Comparison of ENCODE assay signal across 1 cellular context in the genomic region with DNA sequence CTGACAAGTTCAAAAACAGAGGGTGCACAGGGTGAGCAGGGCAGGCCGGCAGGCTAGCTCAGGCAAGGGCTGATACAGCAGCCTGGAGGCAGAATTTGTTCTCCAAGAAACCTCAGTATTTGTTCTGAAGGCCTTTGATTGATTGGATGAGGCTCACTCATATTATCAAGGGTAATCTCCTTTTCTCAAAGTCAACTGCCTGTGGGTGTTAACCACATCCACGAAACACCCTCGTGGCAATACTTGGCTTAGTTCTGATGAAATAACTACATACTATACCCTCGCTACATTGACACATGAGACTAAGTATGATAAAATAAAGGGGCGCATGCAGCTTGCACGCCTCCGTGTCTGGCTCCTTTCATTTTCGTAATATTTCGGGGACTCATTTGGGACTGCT.
TF ChIP-seq lines count a peak whose summit lies in the region.

No MANE protein-coding gene starts in this region.

TF ChIP-seq in SK-N-SH, 30 proteins besides CTCF, POLR2A, EP300 and RAD21 (continued from another document):
- TF ChIP-seq, protein P1, sequence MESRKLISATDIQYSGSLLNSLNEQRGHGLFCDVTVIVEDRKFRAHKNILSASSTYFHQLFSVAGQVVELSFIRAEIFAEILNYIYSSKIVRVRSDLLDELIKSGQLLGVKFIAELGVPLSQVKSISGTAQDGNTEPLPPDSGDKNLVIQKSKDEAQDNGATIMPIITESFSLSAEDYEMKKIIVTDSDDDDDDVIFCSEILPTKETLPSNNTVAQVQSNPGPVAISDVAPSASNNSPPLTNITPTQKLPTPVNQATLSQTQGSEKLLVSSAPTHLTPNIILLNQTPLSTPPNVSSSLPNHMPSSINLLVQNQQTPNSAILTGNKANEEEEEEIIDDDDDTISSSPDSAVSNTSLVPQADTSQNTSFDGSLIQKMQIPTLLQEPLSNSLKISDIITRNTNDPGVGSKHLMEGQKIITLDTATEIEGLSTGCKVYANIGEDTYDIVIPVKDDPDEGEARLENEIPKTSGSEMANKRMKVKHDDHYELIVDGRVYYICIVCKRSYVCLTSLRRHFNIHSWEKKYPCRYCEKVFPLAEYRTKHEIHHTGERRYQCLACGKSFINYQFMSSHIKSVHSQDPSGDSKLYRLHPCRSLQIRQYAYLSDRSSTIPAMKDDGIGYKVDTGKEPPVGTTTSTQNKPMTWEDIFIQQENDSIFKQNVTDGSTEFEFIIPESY (IDR thresholded peaks at IDR 0.05; ENCODE audit: borderline replicate concordance, low read depth): no peak
- TF ChIP-seq JUND (IDR thresholded peaks at IDR 0.05): no peak
- TF ChIP-seq, protein P2, sequence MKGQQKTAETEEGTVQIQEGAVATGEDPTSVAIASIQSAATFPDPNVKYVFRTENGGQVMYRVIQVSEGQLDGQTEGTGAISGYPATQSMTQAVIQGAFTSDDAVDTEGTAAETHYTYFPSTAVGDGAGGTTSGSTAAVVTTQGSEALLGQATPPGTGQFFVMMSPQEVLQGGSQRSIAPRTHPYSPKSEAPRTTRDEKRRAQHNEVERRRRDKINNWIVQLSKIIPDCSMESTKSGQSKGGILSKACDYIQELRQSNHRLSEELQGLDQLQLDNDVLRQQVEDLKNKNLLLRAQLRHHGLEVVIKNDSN (IDR thresholded peaks at IDR 0.05; ENCODE audit: borderline replicate concordance, low read depth): no peak
- TF ChIP-seq EZH2phosphoT487 (IDR thresholded peaks at IDR 0.05; ENCODE audit: borderline replicate concordance, low read depth): no peak
